ENCODE assay signal across 1 cellular context in the genomic region with DNA sequence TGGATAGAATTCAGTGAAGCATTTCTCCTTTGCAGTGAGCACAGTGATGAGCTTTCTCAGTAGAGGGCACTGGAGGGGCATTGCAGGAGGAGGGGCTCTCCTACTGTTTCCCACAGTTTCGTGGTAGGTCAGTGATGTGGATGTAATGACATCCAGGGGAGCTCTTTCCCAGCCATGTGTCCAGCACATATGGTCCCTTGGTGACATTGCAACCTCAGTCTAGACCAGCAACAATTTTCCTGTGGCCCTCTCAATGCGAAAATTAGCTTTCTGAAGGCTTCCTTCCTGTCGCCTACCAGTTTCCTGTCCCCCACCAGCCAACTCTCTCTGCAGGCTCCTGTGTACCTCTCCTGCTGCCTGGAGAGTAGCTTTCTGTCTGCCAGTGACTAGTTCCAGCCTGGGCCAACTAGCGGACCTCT.
TF ChIP-seq lines count a peak whose summit lies in the region.

No MANE protein-coding gene starts in this region.

TF ChIP-seq in HEK293, 187 proteins besides CTCF, POLR2A, EP300 and RAD21 (continued from another document):
- TF ChIP-seq ZNF626 (tag by site-specific recombination; IDR thresholded peaks at IDR 0.05) (no peak), ZBTB8A (tag by site-specific recombination; IDR thresholded peaks at IDR 0.05) (no peak), ZNF274 (IDR thresholded peaks at IDR 0.05; ENCODE audit: low read length) (no peak), ZNF274 (tag by site-specific recombination; IDR thresholded peaks at IDR 0.05; ENCODE audit: borderline replicate concordance) (no peak), ZNF837 (tag by site-specific recombination; IDR thresholded peaks at IDR 0.05) (no peak), HOXC10 (CRISPR knock-in tag; IDR thresholded peaks at IDR 0.05) (no peak), ZNF341 (tag by site-specific recombination; IDR thresholded peaks at IDR 0.05; ENCODE audit: low read depth) (no peak), ZBTB7A (tag by site-specific recombination; IDR thresholded peaks at IDR 0.05; ENCODE audit: low read depth) (no peak), ZNF114 (tag by site-specific recombination; IDR thresholded peaks at IDR 0.05) (no peak), ZNF660 (tag by site-specific recombination; IDR thresholded peaks at IDR 0.05) (no peak), ZNF169 (tag by site-specific recombination; IDR thresholded peaks at IDR 0.05) (no peak), ZNF701 (tag by site-specific recombination; IDR thresholded peaks at IDR 0.05) (no peak), GLIS1 (tag by site-specific recombination; IDR thresholded peaks at IDR 0.05) (no peak)
- TF ChIP-seq, protein P1, sequence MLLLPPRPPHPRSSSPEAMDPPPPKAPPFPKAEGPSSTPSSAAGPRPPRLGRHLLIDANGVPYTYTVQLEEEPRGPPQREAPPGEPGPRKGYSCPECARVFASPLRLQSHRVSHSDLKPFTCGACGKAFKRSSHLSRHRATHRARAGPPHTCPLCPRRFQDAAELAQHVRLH (tag by site-specific recombination; IDR thresholded peaks at IDR 0.05), result no peak
